25 cellular contexts compared by ENCODE assay signal in genomic region chr17:46820592-46821450, GRCh38. TPM values are rescaled to one million over a fixed set of nuclear protein-coding genes. Genes with fewer than 3 reads are reported as not detected.
DNase-seq lines count a peak whose midpoint lies in the region; ATAC-seq and TF ChIP-seq lines count a peak whose summit lies in the region.
"Had no signal": no experiment of that assay in that cellular context is flagged by ENCODE, and none has a peak within 500 bp of the region (broad histone marks: within the 10 kb centered on the region; RNA-seq: fewer than 3 reads in every experiment).

No MANE protein-coding gene starts in this region.

- H3K27ac ChIP-seq in heart right ventricle (no peak overlapping the region), trophoblast cell (ENCODE audit: low read depth, low read length) (no peak overlapping the region)
- H3K27ac ChIP-seq: cardiac muscle cell, heart left ventricle, pancreas had no signal

- H4K91ac ChIP-seq in trophoblast cell (ENCODE audit: low read depth, low read length), result peak overlapping the region; percentile 40

- no peak overlapping the region for H3K4me2 ChIP-seq in trophoblast cell (ENCODE audit: low read length)

- H2BK5ac ChIP-seq in trophoblast cell (ENCODE audit: low read depth, low read length, poor library complexity), result no peak overlapping the region

- POLR2A ChIA-PET in activated CD8-positive, alpha-beta T cell treated with anti-CD3 and anti-CD28 coated beads, Interleukin-2, amount 10 ng/mL, durations not matched to agents 7 days and 5 days (lab: Charles Lee), result no interaction called here

- no peak overlapping the region for H3K18ac ChIP-seq in trophoblast cell (ENCODE audit: low read length)

- H3K4me3 ChIP-seq in heart right ventricle, result no peak overlapping the region
- no peak overlapping the region for H3K4me3 ChIP-seq in trophoblast cell (ENCODE audit: low read depth, low read length)
- H3K4me3 ChIP-seq: cardiac muscle cell, heart left ventricle, pancreas had no signal

- H3K23ac ChIP-seq in trophoblast cell (ENCODE audit: low read length), result no peak overlapping the region

- H3K79me1 ChIP-seq in trophoblast cell (ENCODE audit: low read length), result peaks cover 18% of the 10 kb centered on the region

- CTCF ChIA-PET in activated CD8-positive, alpha-beta T cell treated with anti-CD3 and anti-CD28 coated beads, Interleukin-2, amount 10 ng/mL, durations not matched to agents 7 days and 5 days (lab: Charles Lee), result interaction anchor here (1.4 kb wide), 1 partner anchor 13 kb away, joined by 3 read pairs; no protein-coding TSS in a partner anchor

- H3K9me3 Mint-ChIP-seq in activated T-helper 1 cell treated with anti-CD3 and anti-CD28 coated beads, Interleukin-12 subunit alpha, Interleukin-12 subunit beta, Interleukin-2, Interleukin-4 antibody, amounts not matched to agents 30 ng/mL and 10 ng/mL and 1 ng/mL, durations not matched to agents 14 hours and 24 hours and 36 hours, result no peaks in the 10 kb centered on the region
- no peaks in the 10 kb centered on the region for H3K9me3 Mint-ChIP-seq in memory B cell
- H3K9me3 Mint-ChIP-seq in activated CD8-positive, alpha-beta T cell treated with anti-CD3 and anti-CD28 coated beads, Interleukin-2, amount 10 ng/mL, durations not matched to agents 7 days and 5 days (ENCODE audit: insufficient read depth), result no peaks in the 10 kb centered on the region
- H3K9me3 Mint-ChIP-seq: activated CD8-positive, alpha-beta T cell treated with anti-CD3 and anti-CD28 coated beads for 36 hours; dendritic cell treated with granulocyte-macrophage colony-stimulating factor and Interleukin-4, amounts not matched to agents 40 ng/mL and 50 ng/mL, for 4 days had no signal

- no peaks in the 10 kb centered on the region for H3K36me3 ChIP-seq in heart right ventricle
- no peaks in the 10 kb centered on the region for H3K36me3 ChIP-seq in trophoblast cell (ENCODE audit: control insufficient read depth in 1 of 2, insufficient read depth in 2 of 2, low read length in 2 of 2)
- H3K36me3 ChIP-seq: cardiac muscle cell, heart left ventricle, pancreas had no signal

- peaks cover 9 to 27% (median 21%) of the 10 kb centered on the region in 9 donors for H3K4me1 ChIP-seq in heart right ventricle
- H3K4me1 ChIP-seq in trophoblast cell (ENCODE audit: control insufficient read depth in 1 of 2, insufficient read depth in 2 of 2, low read length in 2 of 2), result peaks cover 38 to 41% of the 10 kb centered on the region in 2 experiments

- no peak overlapping the region for H3K4ac ChIP-seq in trophoblast cell (ENCODE audit: low read depth, low read length)

- H3K27me3 ChIP-seq in heart right ventricle (peaks cover 28 to 82% (median 76%) of the 10 kb centered on the region in 7 donors), trophoblast cell (ENCODE audit: insufficient read depth, low read length) (peaks cover 28% of the 10 kb centered on the region)

- H3K14ac ChIP-seq in trophoblast cell (ENCODE audit: low read length), result no peak overlapping the region

- no peak overlapping the region for H2AK5ac ChIP-seq in trophoblast cell (ENCODE audit: low read length)

- H3K36me3 Mint-ChIP-seq in activated T-helper 1 cell treated with anti-CD3 and anti-CD28 coated beads, Interleukin-12 subunit alpha, Interleukin-12 subunit beta, Interleukin-2, Interleukin-4 antibody, amounts not matched to agents 30 ng/mL and 10 ng/mL and 1 ng/mL, durations not matched to agents 14 hours and 24 hours and 36 hours (ENCODE audit: low read depth), result no peaks in the 10 kb centered on the region
- H3K36me3 Mint-ChIP-seq in memory B cell, result no peaks in the 10 kb centered on the region
- H3K36me3 Mint-ChIP-seq in activated CD8-positive, alpha-beta T cell treated with anti-CD3 and anti-CD28 coated beads, Interleukin-2, amount 10 ng/mL, durations not matched to agents 7 days and 5 days (ENCODE audit: low read depth), result no peaks in the 10 kb centered on the region

- H3K4me3 Mint-ChIP-seq in activated T-helper 1 cell treated with anti-CD3 and anti-CD28 coated beads, Interleukin-12 subunit alpha, Interleukin-12 subunit beta, Interleukin-2, Interleukin-4 antibody, amounts not matched to agents 30 ng/mL and 10 ng/mL and 1 ng/mL, durations not matched to agents 14 hours and 24 hours and 36 hours, result peak overlapping the region; percentile 11
- H3K4me3 Mint-ChIP-seq in memory B cell, result peak overlapping the region; percentile 52
- H3K4me3 Mint-ChIP-seq in activated CD8-positive, alpha-beta T cell treated with anti-CD3 and anti-CD28 coated beads, Interleukin-2, amount 10 ng/mL, durations not matched to agents 7 days and 5 days, result no peak overlapping the region
- H3K4me3 Mint-ChIP-seq: activated CD8-positive, alpha-beta T cell treated with anti-CD3 and anti-CD28 coated beads for 36 hours; dendritic cell treated with granulocyte-macrophage colony-stimulating factor and Interleukin-4, amounts not matched to agents 40 ng/mL and 50 ng/mL, for 4 days had no signal

- intact Hi-C loops in Right ventricle myocardium superior (cut with DNase I), result no loop called here
- intact Hi-C loops in heart right ventricle (cut with DNase I), result no loop called here
- intact Hi-C loops in activated T-helper 1 cell treated with anti-CD3 and anti-CD28 coated beads, Interleukin-12 subunit alpha, Interleukin-12 subunit beta, Interleukin-2, Interleukin-4 antibody, amounts not matched to agents 30 ng/mL and 10 ng/mL and 1 ng/mL, durations not matched to agents 14 hours and 24 hours and 36 hours (cut with micrococcal nuclease), result no loop called here

- no peak for TF ChIP-seq CTCF in heart right ventricle (IDR thresholded peaks at IDR 0.05)

- peaks cover 3% of the 10 kb centered on the region for H3K79me2 ChIP-seq in trophoblast cell (ENCODE audit: control insufficient read depth, insufficient read depth, low read length, poor library complexity)

- no peak overlapping the region for H4K8ac ChIP-seq in trophoblast cell (ENCODE audit: low read depth, low read length)

- no peak overlapping the region for H2BK120ac ChIP-seq in trophoblast cell (ENCODE audit: insufficient read depth, low read length, poor library complexity)

- H3K9ac ChIP-seq in trophoblast cell (ENCODE audit: low read length), result no peak overlapping the region

- ATAC-seq in Right ventricle myocardium superior (ENCODE audit: poor library complexity), result no peak
- no peak for ATAC-seq in heart right ventricle
- ATAC-seq in memory B cell (ENCODE audit: low read depth), result peak; percentile 27
- no peak for ATAC-seq in HG02870 (IDR thresholded peaks at IDR 0.05; ENCODE audit: unreplicated experiment)
- no peak for ATAC-seq in GM21526 (IDR thresholded peaks at IDR 0.05; ENCODE audit: low FRiP score, unreplicated experiment)
- ATAC-seq in activated CD8-positive, alpha-beta T cell treated with anti-CD3 and anti-CD28 coated beads, Interleukin-2, amount 10 ng/mL, durations not matched to agents 7 days and 5 days, result no peak
- ATAC-seq: activated CD8-positive, alpha-beta T cell treated with anti-CD3 and anti-CD28 coated beads for 36 hours; heart left ventricle; pancreas had no signal

- H4K12ac ChIP-seq in trophoblast cell (ENCODE audit: low read depth, low read length), result no peak overlapping the region

- no peak overlapping the region for H2AFZ ChIP-seq in trophoblast cell (ENCODE audit: insufficient read depth, low read length, poor library complexity)

- H3K9me3 ChIP-seq in heart right ventricle (no peaks in the 10 kb centered on the region), trophoblast cell (ENCODE audit: insufficient read depth, low read depth, low read length) (peaks cover 9% of the 10 kb centered on the region)
- H3K9me3 ChIP-seq: heart left ventricle, pancreas had no signal

- peaks cover 62% of the 10 kb centered on the region for H3K27me3 Mint-ChIP-seq in activated T-helper 1 cell treated with anti-CD3 and anti-CD28 coated beads, Interleukin-12 subunit alpha, Interleukin-12 subunit beta, Interleukin-2, Interleukin-4 antibody, amounts not matched to agents 30 ng/mL and 10 ng/mL and 1 ng/mL, durations not matched to agents 14 hours and 24 hours and 36 hours (ENCODE audit: insufficient read depth)
- peaks cover 40% of the 10 kb centered on the region for H3K27me3 Mint-ChIP-seq in memory B cell
- peaks cover 63% of the 10 kb centered on the region for H3K27me3 Mint-ChIP-seq in activated CD8-positive, alpha-beta T cell treated with anti-CD3 and anti-CD28 coated beads, Interleukin-2, amount 10 ng/mL, durations not matched to agents 7 days and 5 days (ENCODE audit: low read depth)

- H3K27ac Mint-ChIP-seq in activated T-helper 1 cell treated with anti-CD3 and anti-CD28 coated beads, Interleukin-12 subunit alpha, Interleukin-12 subunit beta, Interleukin-2, Interleukin-4 antibody, amounts not matched to agents 30 ng/mL and 10 ng/mL and 1 ng/mL, durations not matched to agents 14 hours and 24 hours and 36 hours, result no peak overlapping the region
- H3K27ac Mint-ChIP-seq in memory B cell, result no peak overlapping the region
- no peak overlapping the region for H3K27ac Mint-ChIP-seq in activated CD8-positive, alpha-beta T cell treated with anti-CD3 and anti-CD28 coated beads, Interleukin-2, amount 10 ng/mL, durations not matched to agents 7 days and 5 days
- H3K27ac Mint-ChIP-seq: activated CD8-positive, alpha-beta T cell treated with anti-CD3 and anti-CD28 coated beads for 36 hours; dendritic cell treated with granulocyte-macrophage colony-stimulating factor and Interleukin-4, amounts not matched to agents 40 ng/mL and 50 ng/mL, for 4 days had no signal

- DNase-seq in Right ventricle myocardium superior, result peak; percentile 29
- DNase-seq in heart right ventricle, result no peak
- DNase-seq in activated T-helper 1 cell treated with anti-CD3 and anti-CD28 coated beads, Interleukin-12 subunit alpha, Interleukin-12 subunit beta, Interleukin-2, Interleukin-4 antibody, amounts not matched to agents 30 ng/mL and 10 ng/mL and 1 ng/mL, durations not matched to agents 14 hours and 24 hours and 36 hours (ENCODE audit: low spot score), result no peak
- no peak for DNase-seq in memory B cell (ENCODE audit: low spot score in 2 of 2)
- DNase-seq in trophoblast cell, result no peak
- no peak for DNase-seq in activated CD8-positive, alpha-beta T cell treated with anti-CD3 and anti-CD28 coated beads, Interleukin-2, amount 10 ng/mL, durations not matched to agents 7 days and 5 days
- DNase-seq: activated CD4-positive, CD25-positive, alpha-beta regulatory T cell treated with anti-CD3 and anti-CD28 coated beads, Interleukin-2, amount 50 U/mL, for 72 hours; activated CD8-positive, alpha-beta T cell treated with anti-CD3 and anti-CD28 coated beads for 36 hours; activated naive CD4-positive, alpha-beta T cell treated with Interleukin-2 at 50 U/mL for 16 hours; amygdala; Calu3; EL; heart left ventricle; Karpas-422; NCI-H187; NCI-H226; NCI-H774; pancreas; right cardiac atrium; T1000 had no signal

- peak overlapping the region; percentile 9 for H2BK12ac ChIP-seq in trophoblast cell (ENCODE audit: low read length)

- no peaks in the 10 kb centered on the region for H3K4me1 Mint-ChIP-seq in activated T-helper 1 cell treated with anti-CD3 and anti-CD28 coated beads, Interleukin-12 subunit alpha, Interleukin-12 subunit beta, Interleukin-2, Interleukin-4 antibody, amounts not matched to agents 30 ng/mL and 10 ng/mL and 1 ng/mL, durations not matched to agents 14 hours and 24 hours and 36 hours (ENCODE audit: low read depth)
- H3K4me1 Mint-ChIP-seq in memory B cell, result peaks cover 27% of the 10 kb centered on the region
- H3K4me1 Mint-ChIP-seq in activated CD8-positive, alpha-beta T cell treated with anti-CD3 and anti-CD28 coated beads, Interleukin-2, amount 10 ng/mL, durations not matched to agents 7 days and 5 days (ENCODE audit: low read depth), result peaks cover 30% of the 10 kb centered on the region

- WGBS in heart right ventricle, 2 donors, result 36% methylated on average over 13 of the region's 13 CpGs
- WGBS in trophoblast cell (ENCODE audit: extremely low coverage, insufficient coverage, insufficient read length), result no CpG with 5 or more reads among the region's 13 CpGs

RNA-seq across cellular contexts. Expression of gene WNT3, which starts 2.3 kb away (rescaled TPM):
- total RNA-seq in Right ventricle myocardium superior, result 0.91 TPM
- total RNA-seq in heart right ventricle, result 1 to 10 TPM in 6 of 10 donors, under 1 TPM in 4; 0.83 to 3.7 (median 1.5) TPM
- under 1 TPM; 0.66 to 0.72 TPM for polyA plus RNA-seq in heart right ventricle
- 0.05 TPM in 1 of 2 replicates, not detected in the other for total RNA-seq in activated T-helper 1 cell treated with anti-CD3 and anti-CD28 coated beads, Interleukin-12 subunit alpha, Interleukin-12 subunit beta, Interleukin-2, Interleukin-4 antibody, amounts not matched to agents 30 ng/mL and 10 ng/mL and 1 ng/mL, durations not matched to agents 14 hours and 24 hours and 36 hours
- polyA plus RNA-seq in trophoblast cell (2013), result 6.5 and 6.7 TPM in 2 replicates
- total RNA-seq in activated CD8-positive, alpha-beta T cell treated with anti-CD3 and anti-CD28 coated beads, Interleukin-2, amount 10 ng/mL, durations not matched to agents 7 days and 5 days, result not detected

RNA-seq across cellular contexts. Expression of gene WNT9B, which starts 30.6 kb away (rescaled TPM):
- total RNA-seq in Right ventricle myocardium superior, result 0.13 TPM
- 1 to 10 TPM in 1 of 10 donors, under 1 TPM in 9; 0.18 to 2.4 (median 0.35) TPM for total RNA-seq in heart right ventricle
- polyA plus RNA-seq in heart right ventricle, result under 1 TPM; 0.19 to 0.51 TPM
- not detected in 2 replicates for total RNA-seq in activated T-helper 1 cell treated with anti-CD3 and anti-CD28 coated beads, Interleukin-12 subunit alpha, Interleukin-12 subunit beta, Interleukin-2, Interleukin-4 antibody, amounts not matched to agents 30 ng/mL and 10 ng/mL and 1 ng/mL, durations not matched to agents 14 hours and 24 hours and 36 hours
- 32.1 and 33.5 TPM in 2 replicates for polyA plus RNA-seq in trophoblast cell (2013)
- not detected for total RNA-seq in activated CD8-positive, alpha-beta T cell treated with anti-CD3 and anti-CD28 coated beads, Interleukin-2, amount 10 ng/mL, durations not matched to agents 7 days and 5 days
- total RNA-seq: activated CD8-positive, alpha-beta T cell treated with anti-CD3 and anti-CD28 coated beads for 36 hours; Calu3; cardiac muscle cell; urinary bladder had no signal
- polyA plus RNA-seq: pancreas had no signal
